27 cellular contexts compared by ENCODE assay signal in the genomic region with DNA sequence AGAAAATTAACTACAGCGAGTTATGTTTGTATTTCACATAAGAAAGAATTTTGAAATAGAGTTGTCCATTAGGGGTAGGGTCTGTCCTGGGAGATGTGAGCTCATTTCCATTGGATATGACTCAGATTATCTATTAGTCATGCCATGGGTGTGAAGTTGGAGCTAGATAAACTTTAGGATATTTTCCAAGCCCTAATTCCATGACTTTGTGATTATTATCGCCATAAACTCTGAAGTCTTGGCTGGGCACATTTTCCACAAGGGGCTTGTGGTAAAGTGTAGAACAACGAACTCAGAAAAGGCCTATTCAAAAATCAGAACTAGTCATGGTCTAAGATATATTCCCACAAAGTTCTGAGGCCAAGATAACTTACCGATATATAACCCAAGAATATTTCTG.
"Had no signal": no experiment of that assay in that cellular context is flagged by ENCODE, and none has a peak within 500 bp of the region (broad histone marks: within the 10 kb centered on the region; RNA-seq: fewer than 3 reads in every experiment).

No MANE protein-coding gene starts in this region.

- H3K4me1 ChIP-seq: ascending aorta, breast epithelium, esophagus squamous epithelium, foreskin keratinocyte, gastrocnemius medialis, heart left ventricle had no signal

- H3K9me3 ChIP-seq: gastrocnemius medialis had no signal

- H3K4me3 ChIP-seq: ascending aorta, breast epithelium, coronary artery, dorsolateral prefrontal cortex, esophagus squamous epithelium, gastrocnemius medialis, heart left ventricle had no signal

- ATAC-seq: activated CD4-positive, alpha-beta T cell treated with anti-CD3 and anti-CD28 coated beads for 36 hours; activated CD8-positive, alpha-beta memory T cell treated with anti-CD3 and anti-CD28 coated beads, Interleukin-2, amount 10 ng/mL, durations not matched to agents 7 days and 5 days; activated CD8-positive, alpha-beta T cell treated with anti-CD3 and anti-CD28 coated beads, Interleukin-2, amount 10 ng/mL, durations not matched to agents 7 days and 5 days; activated naive CD4-positive, alpha-beta T cell treated with anti-CD3 and anti-CD28 coated beads, Interleukin-2, amount 50 U/mL, for 72 hours; foreskin keratinocyte; gastrocnemius medialis; heart left ventricle had no signal

- DNase-seq: activated CD4-positive, alpha-beta memory T cell treated with anti-CD3 and anti-CD28 coated beads for 36 hours; activated CD4-positive, alpha-beta T cell treated with anti-CD3 and anti-CD28 coated beads for 36 hours; activated CD4-positive, alpha-beta T cell treated with anti-CD3 and anti-CD28 coated beads, Interleukin-2, amount 10 ng/mL, durations not matched to agents 24 days and 14 days; activated CD4-positive, CD25-positive, alpha-beta regulatory T cell; activated CD4-positive, CD25-positive, alpha-beta regulatory T cell treated with anti-CD3 and anti-CD28 coated beads, Interleukin-2, amount 50 U/mL, for 72 hours; activated CD8-positive, alpha-beta memory T cell treated with anti-CD3 and anti-CD28 coated beads, Interleukin-2, amount 10 ng/mL, durations not matched to agents 7 days and 5 days; activated CD8-positive, alpha-beta memory T cell treated with anti-CD3 and anti-CD28 coated beads, Interleukin-2, amount 50 U/mL, for 4 hours; activated CD8-positive, alpha-beta T cell treated with anti-CD3 and anti-CD28 coated beads, Interleukin-2, amount 10 ng/mL, durations not matched to agents 7 days and 5 days; activated effector memory CD4-positive, alpha-beta T cell treated with anti-CD3 and anti-CD28 coated beads, Interleukin-2, amount 50 U/mL, for 16 hours; activated naive CD4-positive, alpha-beta T cell treated with anti-CD3 and anti-CD28 coated beads for 36 hours; activated naive CD8-positive, alpha-beta T cell treated with anti-CD3 and anti-CD28 coated beads, Interleukin-2, amount 10 ng/mL, durations not matched to agents 7 days and 5 days; activated T-cell treated with anti-CD3 and anti-CD28 coated beads, Interleukin-2, amount 50 U/mL, for 1 hour; activated T-cell treated with anti-CD3 and anti-CD28 coated beads, Interleukin-2, amount 50 U/mL, for 48 hours; dorsolateral prefrontal cortex; effector memory CD4-positive, alpha-beta T cell; endodermal cell; esophagus squamous epithelium; foreskin keratinocyte; gastrocnemius medialis; glutamatergic neuron; heart left ventricle; T-helper 2 cell had no signal

- H3K27ac ChIP-seq: ascending aorta, breast epithelium, coronary artery, dorsolateral prefrontal cortex, epithelial cell of prostate, esophagus squamous epithelium, foreskin keratinocyte, gastrocnemius medialis, heart left ventricle had no signal

- H3K27me3 ChIP-seq: ascending aorta, breast epithelium, dorsolateral prefrontal cortex, esophagus squamous epithelium, foreskin keratinocyte, gastrocnemius medialis, heart left ventricle had no signal

- H3K36me3 ChIP-seq: ascending aorta, breast epithelium, gastrocnemius medialis had no signal
